Comparison of ENCODE assay signal across 1 cellular context in the genomic region with DNA sequence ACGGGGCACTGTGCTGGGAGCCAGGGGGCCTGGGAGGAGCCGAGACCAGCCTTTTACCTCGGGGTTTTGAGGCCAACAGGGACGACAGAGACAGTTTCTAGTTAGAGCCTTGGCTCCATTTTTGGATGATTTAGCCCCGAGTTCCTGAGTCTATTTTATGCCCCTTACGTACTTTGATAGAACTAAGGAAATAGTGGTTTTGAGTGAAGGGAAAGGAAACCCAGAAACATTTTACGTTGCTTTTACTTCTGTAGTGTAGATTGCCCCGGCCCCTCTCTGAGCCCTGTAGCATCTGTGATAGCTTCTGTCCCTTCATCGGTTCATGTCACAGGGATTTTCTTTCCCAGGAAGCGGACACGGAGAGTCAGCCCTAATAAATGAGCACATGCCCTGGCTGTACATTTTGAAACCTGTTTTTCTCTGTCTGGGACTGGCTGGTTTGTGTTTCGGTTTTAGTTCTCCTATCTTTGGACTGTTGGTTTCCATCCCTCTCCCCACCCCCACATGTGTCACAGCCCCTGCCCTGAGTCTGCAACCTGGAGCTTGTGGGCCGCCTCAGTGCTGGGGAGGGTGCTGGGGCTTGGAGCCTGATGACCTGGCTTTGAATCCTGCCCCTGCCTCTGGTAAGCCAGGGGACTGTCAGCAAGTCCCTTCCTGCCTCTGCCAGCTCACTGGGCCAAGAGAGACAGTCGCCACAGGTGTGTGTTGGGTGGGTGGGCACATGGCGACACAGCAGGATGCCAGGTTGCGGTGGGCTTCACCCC.
TF ChIP-seq lines count a peak whose summit lies in the region.

No MANE protein-coding gene starts in this region.

TF ChIP-seq in GM23338, 12 proteins besides CTCF, POLR2A, EP300 and RAD21 (continued from another document):
- TF ChIP-seq, protein P1, sequence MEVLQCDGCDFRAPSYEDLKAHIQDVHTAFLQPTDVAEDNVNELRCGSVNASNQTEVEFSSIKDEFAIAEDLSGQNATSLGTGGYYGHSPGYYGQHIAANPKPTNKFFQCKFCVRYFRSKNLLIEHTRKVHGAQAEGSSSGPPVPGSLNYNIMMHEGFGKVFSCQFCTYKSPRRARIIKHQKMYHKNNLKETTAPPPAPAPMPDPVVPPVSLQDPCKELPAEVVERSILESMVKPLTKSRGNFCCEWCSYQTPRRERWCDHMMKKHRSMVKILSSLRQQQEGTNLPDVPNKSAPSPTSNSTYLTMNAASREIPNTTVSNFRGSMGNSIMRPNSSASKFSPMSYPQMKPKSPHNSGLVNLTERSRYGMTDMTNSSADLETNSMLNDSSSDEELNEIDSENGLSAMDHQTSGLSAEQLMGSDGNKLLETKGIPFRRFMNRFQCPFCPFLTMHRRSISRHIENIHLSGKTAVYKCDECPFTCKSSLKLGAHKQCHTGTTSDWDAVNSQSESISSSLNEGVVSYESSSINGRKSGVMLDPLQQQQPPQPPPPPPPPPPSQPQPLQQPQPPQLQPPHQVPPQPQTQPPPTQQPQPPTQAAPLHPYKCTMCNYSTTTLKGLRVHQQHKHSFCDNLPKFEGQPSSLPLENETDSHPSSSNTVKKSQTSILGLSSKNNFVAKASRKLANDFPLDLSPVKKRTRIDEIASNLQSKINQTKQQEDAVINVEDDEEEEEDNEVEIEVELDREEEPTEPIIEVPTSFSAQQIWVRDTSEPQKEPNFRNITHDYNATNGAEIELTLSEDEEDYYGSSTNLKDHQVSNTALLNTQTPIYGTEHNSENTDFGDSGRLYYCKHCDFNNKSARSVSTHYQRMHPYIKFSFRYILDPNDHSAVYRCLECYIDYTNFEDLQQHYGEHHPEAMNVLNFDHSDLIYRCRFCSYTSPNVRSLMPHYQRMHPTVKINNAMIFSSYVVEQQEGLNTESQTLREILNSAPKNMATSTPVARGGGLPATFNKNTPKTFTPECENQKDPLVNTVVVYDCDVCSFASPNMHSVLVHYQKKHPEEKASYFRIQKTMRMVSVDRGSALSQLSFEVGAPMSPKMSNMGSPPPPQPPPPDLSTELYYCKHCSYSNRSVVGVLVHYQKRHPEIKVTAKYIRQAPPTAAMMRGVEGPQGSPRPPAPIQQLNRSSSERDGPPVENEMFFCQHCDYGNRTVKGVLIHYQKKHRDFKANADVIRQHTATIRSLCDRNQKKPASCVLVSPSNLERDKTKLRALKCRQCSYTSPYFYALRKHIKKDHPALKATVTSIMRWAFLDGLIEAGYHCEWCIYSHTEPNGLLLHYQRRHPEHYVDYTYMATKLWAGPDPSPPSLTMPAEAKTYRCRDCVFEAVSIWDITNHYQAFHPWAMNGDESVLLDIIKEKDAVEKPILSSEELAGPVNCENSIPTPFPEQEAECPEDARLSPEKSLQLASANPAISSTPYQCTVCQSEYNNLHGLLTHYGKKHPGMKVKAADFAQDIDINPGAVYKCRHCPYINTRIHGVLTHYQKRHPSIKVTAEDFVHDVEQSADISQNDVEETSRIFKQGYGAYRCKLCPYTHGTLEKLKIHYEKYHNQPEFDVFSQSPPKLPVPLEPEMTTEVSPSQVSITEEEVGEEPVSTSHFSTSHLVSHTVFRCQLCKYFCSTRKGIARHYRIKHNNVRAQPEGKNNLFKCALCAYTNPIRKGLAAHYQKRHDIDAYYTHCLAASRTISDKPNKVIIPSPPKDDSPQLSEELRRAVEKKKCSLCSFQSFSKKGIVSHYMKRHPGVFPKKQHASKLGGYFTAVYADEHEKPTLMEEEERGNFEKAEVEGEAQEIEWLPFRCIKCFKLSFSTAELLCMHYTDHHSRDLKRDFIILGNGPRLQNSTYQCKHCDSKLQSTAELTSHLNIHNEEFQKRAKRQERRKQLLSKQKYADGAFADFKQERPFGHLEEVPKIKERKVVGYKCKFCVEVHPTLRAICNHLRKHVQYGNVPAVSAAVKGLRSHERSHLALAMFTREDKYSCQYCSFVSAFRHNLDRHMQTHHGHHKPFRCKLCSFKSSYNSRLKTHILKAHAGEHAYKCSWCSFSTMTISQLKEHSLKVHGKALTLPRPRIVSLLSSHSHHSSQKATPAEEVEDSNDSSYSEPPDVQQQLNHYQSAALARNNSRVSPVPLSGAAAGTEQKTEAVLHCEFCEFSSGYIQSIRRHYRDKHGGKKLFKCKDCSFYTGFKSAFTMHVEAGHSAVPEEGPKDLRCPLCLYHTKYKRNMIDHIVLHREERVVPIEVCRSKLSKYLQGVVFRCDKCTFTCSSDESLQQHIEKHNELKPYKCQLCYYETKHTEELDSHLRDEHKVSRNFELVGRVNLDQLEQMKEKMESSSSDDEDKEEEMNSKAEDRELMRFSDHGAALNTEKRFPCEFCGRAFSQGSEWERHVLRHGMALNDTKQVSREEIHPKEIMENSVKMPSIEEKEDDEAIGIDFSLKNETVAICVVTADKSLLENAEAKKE (CRISPR knock-in tag; IDR thresholded peaks at IDR 0.05), result no peak
- TF ChIP-seq, protein P2, sequence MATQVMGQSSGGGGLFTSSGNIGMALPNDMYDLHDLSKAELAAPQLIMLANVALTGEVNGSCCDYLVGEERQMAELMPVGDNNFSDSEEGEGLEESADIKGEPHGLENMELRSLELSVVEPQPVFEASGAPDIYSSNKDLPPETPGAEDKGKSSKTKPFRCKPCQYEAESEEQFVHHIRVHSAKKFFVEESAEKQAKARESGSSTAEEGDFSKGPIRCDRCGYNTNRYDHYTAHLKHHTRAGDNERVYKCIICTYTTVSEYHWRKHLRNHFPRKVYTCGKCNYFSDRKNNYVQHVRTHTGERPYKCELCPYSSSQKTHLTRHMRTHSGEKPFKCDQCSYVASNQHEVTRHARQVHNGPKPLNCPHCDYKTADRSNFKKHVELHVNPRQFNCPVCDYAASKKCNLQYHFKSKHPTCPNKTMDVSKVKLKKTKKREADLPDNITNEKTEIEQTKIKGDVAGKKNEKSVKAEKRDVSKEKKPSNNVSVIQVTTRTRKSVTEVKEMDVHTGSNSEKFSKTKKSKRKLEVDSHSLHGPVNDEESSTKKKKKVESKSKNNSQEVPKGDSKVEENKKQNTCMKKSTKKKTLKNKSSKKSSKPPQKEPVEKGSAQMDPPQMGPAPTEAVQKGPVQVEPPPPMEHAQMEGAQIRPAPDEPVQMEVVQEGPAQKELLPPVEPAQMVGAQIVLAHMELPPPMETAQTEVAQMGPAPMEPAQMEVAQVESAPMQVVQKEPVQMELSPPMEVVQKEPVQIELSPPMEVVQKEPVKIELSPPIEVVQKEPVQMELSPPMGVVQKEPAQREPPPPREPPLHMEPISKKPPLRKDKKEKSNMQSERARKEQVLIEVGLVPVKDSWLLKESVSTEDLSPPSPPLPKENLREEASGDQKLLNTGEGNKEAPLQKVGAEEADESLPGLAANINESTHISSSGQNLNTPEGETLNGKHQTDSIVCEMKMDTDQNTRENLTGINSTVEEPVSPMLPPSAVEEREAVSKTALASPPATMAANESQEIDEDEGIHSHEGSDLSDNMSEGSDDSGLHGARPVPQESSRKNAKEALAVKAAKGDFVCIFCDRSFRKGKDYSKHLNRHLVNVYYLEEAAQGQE (IDR thresholded peaks at IDR 0.05; ENCODE audit: unreplicated experiment), result no peak
- TF ChIP-seq POLR2AphosphoS5 (IDR thresholded peaks at IDR 0.05; ENCODE audit: low read depth), result no peak
- TF ChIP-seq NANOG (IDR thresholded peaks at IDR 0.05; ENCODE audit: borderline replicate concordance), result no peak
- TF ChIP-seq STAT1 (IDR thresholded peaks at IDR 0.05; ENCODE audit: unreplicated experiment), result no peak
- TF ChIP-seq ZNF331 (CRISPR knock-in tag; IDR thresholded peaks at IDR 0.05; ENCODE audit: low read depth), result no peak
